ENCODE assay signal across 14 cellular contexts in genomic region chr6:107246972-107247615, GRCh38.
DNase-seq lines count a peak whose midpoint lies in the region; ATAC-seq and TF ChIP-seq lines count a peak whose summit lies in the region.
"Had no signal": no experiment of that assay in that cellular context is flagged by ENCODE, and none has a peak within 500 bp of the region (broad histone marks: within the 10 kb centered on the region; RNA-seq: fewer than 3 reads in every experiment).

No MANE protein-coding gene starts in this region.

- H3K27me3 Mint-ChIP-seq in WTC11 (ENCODE audit: low read depth), result no peaks in the 10 kb centered on the region
- H3K27me3 Mint-ChIP-seq in CD14-positive monocyte (ENCODE audit: low read depth in 3 of 3), result peaks cover 0 to 2% (median 0%) of the 10 kb centered on the region in 3 donors
- H3K27me3 Mint-ChIP-seq: activated CD4-positive, alpha-beta T cell treated with anti-CD3 and anti-CD28 coated beads for 36 hours; activated naive CD8-positive, alpha-beta T cell treated with anti-CD3 and anti-CD28 coated beads, Interleukin-2, amount 10 ng/mL, durations not matched to agents 7 days and 5 days had no signal

- no peaks in the 10 kb centered on the region for H3K36me3 ChIP-seq in HEK293 (ENCODE audit: control insufficient read depth in 2 of 2, insufficient read depth in 1 of 2, low read length in 2 of 2)
- no peaks in the 10 kb centered on the region for H3K36me3 ChIP-seq in psoas muscle (ENCODE audit: insufficient read depth in 1 of 2, low read depth in 1 of 2)
- H3K36me3 ChIP-seq: pancreas had no signal

- H3K9me3 Mint-ChIP-seq in WTC11 (no peaks in the 10 kb centered on the region), CD14-positive monocyte (peaks cover 0 to 4% (median 2%) of the 10 kb centered on the region in 7 donors)
- H3K9me3 Mint-ChIP-seq: activated naive CD8-positive, alpha-beta T cell treated with anti-CD3 and anti-CD28 coated beads, Interleukin-2, amount 10 ng/mL, durations not matched to agents 7 days and 5 days had no signal

- no peak overlapping the region for H3K4me3 ChIP-seq in HEK293 (ENCODE audit: low read depth, low read length)
- no peak overlapping the region for H3K4me3 ChIP-seq in foreskin fibroblast (ENCODE audit: low read depth in 1 of 2, low read length in 2 of 2)
- peak overlapping the region; percentile 16 for H3K4me3 ChIP-seq in psoas muscle
- H3K4me3 ChIP-seq: pancreas, stomach had no signal

- H3K4me1 ChIP-seq in HEK293 (ENCODE audit: control insufficient read depth, insufficient read depth, low read length) (peaks cover 20% of the 10 kb centered on the region), psoas muscle (peaks cover 6% of the 10 kb centered on the region)
- H3K4me1 ChIP-seq: pancreas had no signal

- no peak overlapping the region for H3K27ac ChIP-seq in HEK293 (ENCODE audit: extremely low read depth, low read depth, low read length)
- no peak overlapping the region for H3K27ac ChIP-seq in psoas muscle
- H3K27ac ChIP-seq: pancreas, stomach had no signal

- no peak for DNase-seq in WTC11 (ENCODE audit: low spot score)
- peak; percentile 17 to 31 for DNase-seq in foreskin fibroblast
- DNase-seq in psoas muscle, result no peak
- no peak for DNase-seq in GDM1 (lab: John Stamatoyannopoulos, UW)
- no peak for DNase-seq in activated CD4-positive, alpha-beta T cell treated with anti-CD3 and anti-CD28 coated beads, Interleukin-2, amount 50 U/mL, for 1 hour
- no peak for DNase-seq in CD14-positive monocyte (ENCODE audit: low spot score)
- DNase-seq: activated CD4-positive, alpha-beta T cell treated with anti-CD3 and anti-CD28 coated beads for 36 hours; activated naive CD8-positive, alpha-beta T cell treated with anti-CD3 and anti-CD28 coated beads, Interleukin-2, amount 10 ng/mL, durations not matched to agents 7 days and 5 days; activated T-cell treated with anti-CD3 and anti-CD28 coated beads, Interleukin-2, amount 50 U/mL, for 48 hours; head of caudate nucleus; pancreas; stomach had no signal

- H3K4me1 Mint-ChIP-seq in WTC11 (0 out of 2 replicates have a peak, but pooled peaks cover 2% of the 10 kb centered on the region), CD14-positive monocyte (no peaks in the 10 kb centered on the region)
- H3K4me1 Mint-ChIP-seq: activated CD4-positive, alpha-beta T cell treated with anti-CD3 and anti-CD28 coated beads for 36 hours; activated naive CD8-positive, alpha-beta T cell treated with anti-CD3 and anti-CD28 coated beads, Interleukin-2, amount 10 ng/mL, durations not matched to agents 7 days and 5 days had no signal

- no peak for TF ChIP-seq CTCF in HEK293 (tag by site-specific recombination; IDR thresholded peaks at IDR 0.05)
- TF ChIP-seq CTCF in WTC11 (IDR thresholded peaks at IDR 0.05), result no peak
- no peak for TF ChIP-seq CTCF in foreskin fibroblast (IDR thresholded peaks at IDR 0.05; ENCODE audit: low read depth, low read length)
- no peak for TF ChIP-seq CTCF in psoas muscle (IDR thresholded peaks at IDR 0.05)
- TF ChIP-seq CTCF in CD14-positive monocyte (IDR thresholded peaks at IDR 0.05), result no peak

- H3K27ac Mint-ChIP-seq in WTC11, result peak overlapping the region; percentile 26
- no peak overlapping the region for H3K27ac Mint-ChIP-seq in CD14-positive monocyte
- H3K27ac Mint-ChIP-seq: activated CD4-positive, alpha-beta T cell treated with anti-CD3 and anti-CD28 coated beads for 36 hours; activated naive CD8-positive, alpha-beta T cell treated with anti-CD3 and anti-CD28 coated beads, Interleukin-2, amount 10 ng/mL, durations not matched to agents 7 days and 5 days had no signal

- H3K9me3 ChIP-seq in HEK293 (ENCODE audit: control insufficient read depth, insufficient read depth, low read depth, low read length) (no peaks in the 10 kb centered on the region), psoas muscle (no peaks in the 10 kb centered on the region)
- H3K9me3 ChIP-seq: pancreas, stomach had no signal

- no peak overlapping the region for H3K4me3 Mint-ChIP-seq in WTC11
- no peak overlapping the region for H3K4me3 Mint-ChIP-seq in CD14-positive monocyte
- H3K4me3 Mint-ChIP-seq: activated CD4-positive, alpha-beta T cell treated with anti-CD3 and anti-CD28 coated beads for 36 hours; activated naive CD8-positive, alpha-beta T cell treated with anti-CD3 and anti-CD28 coated beads, Interleukin-2, amount 10 ng/mL, durations not matched to agents 7 days and 5 days had no signal

- ATAC-seq in WTC11 (no peak), psoas muscle (peak; percentile 23 to 91 (median 78)), GM19023 (IDR thresholded peaks at IDR 0.05; ENCODE audit: unreplicated experiment) (no peak)
- ATAC-seq: activated CD4-positive, alpha-beta T cell treated with anti-CD3 and anti-CD28 coated beads for 36 hours had no signal

- 30 to 69% (median 39%) methylated on average over 6 of the region's 6 CpGs for WGBS in psoas muscle, 3 donors

- POLR2A ChIA-PET in HEK293 (lab: Yijun Ruan, JAX), result no interaction called here
- POLR2A ChIA-PET in WTC11 (lab: Charles Lee), result no interaction called here

- no peaks in the 10 kb centered on the region for H3K27me3 ChIP-seq in psoas muscle (ENCODE audit: insufficient read depth in 3 of 3, low read length in 2 of 3)
- H3K27me3 ChIP-seq: pancreas, stomach had no signal

- H3K36me3 Mint-ChIP-seq in WTC11 (no peaks in the 10 kb centered on the region), CD14-positive monocyte (peaks cover 0 to 13% of the 10 kb centered on the region in 2 donors)

- CTCF ChIA-PET in HEK293 (lab: Yijun Ruan, JAX) (interaction anchor here (0.6 to 1.3 kb wide), 4 partner anchors 11 to 647 kb away, joined by 3 to 4 read pairs (median 4); no protein-coding TSS in a partner anchor), WTC11 (lab: Charles Lee) (interaction anchor here (1.0 kb wide), 1 partner anchor 886 kb away, joined by 3 read pairs; the partner anchor contains the start of gene CRYBG1)

- intact Hi-C loops in psoas muscle (cut with DNase I) (no loop called here), CD14-positive monocyte (cut with micrococcal nuclease) (no loop called here)

TF ChIP-seq in HEK293, 187 proteins besides CTCF, POLR2A, EP300 and RAD21 (continues in another document):
- TF ChIP-seq MZF1 (tag by site-specific recombination; IDR thresholded peaks at IDR 0.05; ENCODE audit: borderline replicate concordance), result peak; percentile 93
- TF ChIP-seq ZNF843 (tag by site-specific recombination; IDR thresholded peaks at IDR 0.05), result no peak
- peak; percentile 51; the same call in 1 of the 2 replicates for TF ChIP-seq IKZF3 (tag by site-specific recombination; IDR thresholded peaks at IDR 0.05)
- no peak for TF ChIP-seq ZNF274 (IDR thresholded peaks at IDR 0.05; ENCODE audit: low read length)
- TF ChIP-seq ZNF274 (tag by site-specific recombination; IDR thresholded peaks at IDR 0.05; ENCODE audit: borderline replicate concordance), result no peak
- TF ChIP-seq HOXD13 (CRISPR knock-in tag; IDR thresholded peaks at IDR 0.05; ENCODE audit: borderline replicate concordance), result no peak
- TF ChIP-seq ZNF580 (tag by site-specific recombination; IDR thresholded peaks at IDR 0.05), result no peak
- TF ChIP-seq GLI2 (tag by site-specific recombination; IDR thresholded peaks at IDR 0.05; ENCODE audit: borderline replicate concordance, low read depth), result no peak
- TF ChIP-seq PBX3 (CRISPR knock-in tag; IDR thresholded peaks at IDR 0.05), result no peak
- no peak for TF ChIP-seq ZNF76 (tag by site-specific recombination; IDR thresholded peaks at IDR 0.05; ENCODE audit: borderline replicate concordance, low read depth)
- TF ChIP-seq ZNF621 (tag by site-specific recombination; IDR thresholded peaks at IDR 0.05), result no peak

TF ChIP-seq in WTC11, 78 proteins besides CTCF, POLR2A, EP300 and RAD21 (continues in another document):
- TF ChIP-seq NR3C1 (CRISPR knock-in tag; conservative IDR thresholded peaks at IDR 0.05; ENCODE audit: low read depth), result no peak
- no peak for TF ChIP-seq HMGA2 (CRISPR knock-in tag; IDR thresholded peaks at IDR 0.05)
- no peak for TF ChIP-seq FOXJ3 (CRISPR knock-in tag; IDR thresholded peaks at IDR 0.05; ENCODE audit: borderline replicate concordance)
- no peak for TF ChIP-seq E2F5 (CRISPR knock-in tag; IDR thresholded peaks at IDR 0.05)
- TF ChIP-seq NR2C2 (CRISPR knock-in tag; IDR thresholded peaks at IDR 0.05), result no peak
- TF ChIP-seq NR1H2 (CRISPR knock-in tag; IDR thresholded peaks at IDR 0.05), result no peak
- TF ChIP-seq HMGXB4 (CRISPR knock-in tag; IDR thresholded peaks at IDR 0.05), result no peak
- no peak for TF ChIP-seq ZNF232 (CRISPR knock-in tag; IDR thresholded peaks at IDR 0.05)

Comparison
In these comparisons a context has a peak if more than half of its experiments do, and no peak if none do; other contexts are left out.
1. ATAC-seq: peak in psoas muscle (4 of 4); none in WTC11 (single experiment) and GM19023 (single experiment).
2. DNase-seq: peak in foreskin fibroblast (2 of 2); none in WTC11 (single experiment), psoas muscle (0 of 2), GDM1 (single experiment), activated CD4-positive, alpha-beta T cell treated with anti-CD3 and anti-CD28 coated beads, Interleukin-2, amount 50 U/mL, for 1 hour (single experiment) and CD14-positive monocyte (single experiment).